Comparison of ENCODE assay signal across 17 cellular contexts in the genomic region with DNA sequence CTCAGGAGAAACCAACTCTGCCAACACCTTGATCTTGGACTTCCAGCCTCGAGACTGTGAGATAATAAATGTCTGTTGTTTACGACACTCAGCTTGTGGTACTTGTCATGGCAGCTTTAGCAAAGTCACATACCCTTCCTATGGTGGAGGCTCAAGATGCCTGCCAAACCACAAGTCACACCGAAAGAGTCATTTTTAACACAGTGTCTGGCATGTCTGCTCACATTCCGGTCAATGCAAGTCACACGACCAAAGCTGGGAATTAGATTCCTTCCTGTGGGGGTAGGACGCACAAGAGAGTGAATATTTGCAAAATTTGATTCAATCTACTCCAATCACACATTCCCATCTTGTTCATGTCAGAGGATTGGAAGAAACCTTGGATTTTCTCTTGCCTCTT. TPM values are rescaled to one million over a fixed set of nuclear protein-coding genes. Genes with fewer than 3 reads are reported as not detected.
DNase-seq lines count a peak whose midpoint lies in the region; ATAC-seq and TF ChIP-seq lines count a peak whose summit lies in the region.
"Had no signal": no experiment of that assay in that cellular context is flagged by ENCODE, and none has a peak within 500 bp of the region (broad histone marks: within the 10 kb centered on the region; RNA-seq: fewer than 3 reads in every experiment).

No MANE protein-coding gene starts in this region.

- intact Hi-C loops in spleen (cut with DNase I; ENCODE audit: low total_unique reads) = no loop called here

- H3K4me1 ChIP-seq in foreskin keratinocyte (no peaks in the 10 kb centered on the region), spleen (no peaks in the 10 kb centered on the region)
- H3K4me1 ChIP-seq: upper lobe of right lung had no signal

- H3K36me3 ChIP-seq in spleen = no peaks in the 10 kb centered on the region
- H3K36me3 ChIP-seq: upper lobe of right lung had no signal

- TF ChIP-seq POLR2A in spleen (IDR thresholded peaks at IDR 0.05) = no peak

- no peaks in the 10 kb centered on the region for H3K27me3 ChIP-seq in foreskin keratinocyte
- H3K27me3 ChIP-seq in spleen (replicated peaks in 1 of 7) = no peaks in the 10 kb centered on the region
- H3K27me3 ChIP-seq: upper lobe of right lung had no signal

- H3K27ac ChIP-seq in foreskin keratinocyte (no peak overlapping the region), spleen (no peak overlapping the region)
- H3K27ac ChIP-seq: upper lobe of right lung had no signal

- ATAC-seq in SK-N-SH treated with all-trans-retinoic acid at 6 μM for 48 hours (peak; percentile 73), foreskin keratinocyte (no peak)
- ATAC-seq: stimulated activated naive CD8-positive, alpha-beta T cell treated with anti-CD3 and anti-CD28 coated beads, Interleukin-15, Interleukin-2, amounts not matched to agents 100 U/mL and 50 U/mL, for 24 hours; upper lobe of right lung had no signal

- H3K4me3 ChIP-seq in spleen = no peak overlapping the region
- H3K4me3 ChIP-seq: upper lobe of right lung had no signal

- DNase-seq in A172 (ENCODE audit: low spot score) (peak; percentile 71), HK-2 (ENCODE audit: unreplicated experiment) (peak; percentile 30), foreskin keratinocyte (peak; percentile 15 to 52), NCI-H187 treated with DMSO at 0.1 percent for 48 hours (lab: John Stamatoyannopoulos, UW) (no peak), spleen (no peak), GM19238 (ENCODE audit: insufficient read length, low spot score) (no peak)
- no peak for DNase-seq in activated CD4-positive, alpha-beta T cell treated with anti-CD3 and anti-CD28 coated beads, Interleukin-2, amount 50 U/mL, for 1 hour
- DNase-seq: 8988T; activated naive CD4-positive, alpha-beta T cell treated with anti-CD3 and anti-CD28 coated beads for 36 hours; CD4-positive, CD25-positive, alpha-beta regulatory T cell; DMS79 treated with DMSO at 0.1 percent for 48 hours; naive B cell; NCI-H146; NCI-H345; stimulated activated naive CD8-positive, alpha-beta T cell treated with anti-CD3 and anti-CD28 coated beads, Interleukin-15, Interleukin-2, amounts not matched to agents 100 U/mL and 50 U/mL, for 24 hours; upper lobe of right lung had no signal

- H3K9me3 ChIP-seq in spleen = no peaks in the 10 kb centered on the region
- H3K9me3 ChIP-seq: upper lobe of right lung had no signal

- no peak for TF ChIP-seq CTCF in foreskin keratinocyte (conservative IDR thresholded peaks at IDR 0.05)
- no peak for TF ChIP-seq CTCF in spleen (IDR thresholded peaks at IDR 0.05 in 8 of 11, conservative IDR thresholded peaks at IDR 0.05 in 3 of 11)

- 50 to 86% (median 69%) methylated on average over 6 of the region's 6 CpGs for WGBS in spleen, 5 donors

TF ChIP-seq in SK-N-SH treated with all-trans-retinoic acid at 6 μM for 48 hours, 23 proteins besides CTCF, POLR2A, EP300 and RAD21:
- TF ChIP-seq, protein P1, sequence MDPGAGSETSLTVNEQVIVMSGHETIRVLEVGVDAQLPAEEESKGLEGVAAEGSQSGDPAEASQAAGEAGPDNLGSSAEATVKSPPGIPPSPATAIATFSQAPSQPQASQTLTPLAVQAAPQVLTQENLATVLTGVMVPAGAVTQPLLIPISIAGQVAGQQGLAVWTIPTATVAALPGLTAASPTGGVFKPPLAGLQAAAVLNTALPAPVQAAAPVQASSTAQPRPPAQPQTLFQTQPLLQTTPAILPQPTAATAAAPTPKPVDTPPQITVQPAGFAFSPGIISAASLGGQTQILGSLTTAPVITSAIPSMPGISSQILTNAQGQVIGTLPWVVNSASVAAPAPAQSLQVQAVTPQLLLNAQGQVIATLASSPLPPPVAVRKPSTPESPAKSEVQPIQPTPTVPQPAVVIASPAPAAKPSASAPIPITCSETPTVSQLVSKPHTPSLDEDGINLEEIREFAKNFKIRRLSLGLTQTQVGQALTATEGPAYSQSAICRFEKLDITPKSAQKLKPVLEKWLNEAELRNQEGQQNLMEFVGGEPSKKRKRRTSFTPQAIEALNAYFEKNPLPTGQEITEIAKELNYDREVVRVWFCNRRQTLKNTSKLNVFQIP (CRISPR knock-in tag; IDR thresholded peaks at IDR 0.05; ENCODE audit: borderline replicate concordance, low read depth) = no peak
- no peak for TF ChIP-seq ZFP30 (CRISPR knock-in tag; IDR thresholded peaks at IDR 0.05)
- no peak for TF ChIP-seq BACH2 (CRISPR knock-in tag; IDR thresholded peaks at IDR 0.05; ENCODE audit: borderline replicate concordance)
- no peak for TF ChIP-seq ZNF8 (CRISPR knock-in tag; IDR thresholded peaks at IDR 0.05)
- no peak for TF ChIP-seq PPARA (CRISPR knock-in tag; IDR thresholded peaks at IDR 0.05; ENCODE audit: borderline replicate concordance)
- no peak for TF ChIP-seq ESRRG (CRISPR knock-in tag; IDR thresholded peaks at IDR 0.05)
- TF ChIP-seq ZC3H10 (CRISPR knock-in tag; IDR thresholded peaks at IDR 0.05) = no peak
- no peak for TF ChIP-seq ISL1 (CRISPR knock-in tag; IDR thresholded peaks at IDR 0.05)

RNA-seq across cellular contexts. Expression of a gene that starts 24.6 kb away (rescaled TPM):
- 0.17 TPM in 1 of 2 replicates, not detected in the other for total RNA-seq in A172 (2014; rRNA removed; shearing (Covaris generic))
- total RNA-seq in foreskin keratinocyte (0.14 TPM in 2 replicates), spleen (10 to 100 TPM in 1 of 7 donors, 1 to 10 TPM in 6; 3.3 to 25.0 (median 5.7) TPM)
- polyA plus RNA-seq in foreskin keratinocyte (0.09 and 0.10 TPM in 2 replicates), spleen (1 to 10 TPM; 1.0 to 2.2 (median 1.7) TPM)
- total RNA-seq: activated naive CD4-positive, alpha-beta T cell treated with anti-CD3 and anti-CD28 coated beads for 36 hours; CD4-positive, CD25-positive, alpha-beta regulatory T cell had no signal
- polyA plus RNA-seq: CD4-positive, CD25-positive, alpha-beta regulatory T cell had no signal

Comparison
In these comparisons a context has a peak if more than half of its experiments do, and no peak if none do; other contexts are left out.
1. DNase-seq: peak in A172 (single experiment), HK-2 (single experiment) and foreskin keratinocyte (2 of 2); none in NCI-H187 treated with DMSO at 0.1 percent for 48 hours (single experiment), activated CD4-positive, alpha-beta T cell treated with anti-CD3 and anti-CD28 coated beads, Interleukin-2, amount 50 U/mL, for 1 hour (single experiment), spleen (single experiment) and GM19238 (single experiment).